Comparison of ENCODE assay signal across 9 cellular contexts in genomic region chrX:13028871-13029336, GRCh38. TPM values are rescaled to one million over a fixed set of nuclear protein-coding genes. Genes with fewer than 3 reads are reported as not detected.
A peak's percentile ranks its signal among the peaks of the same experiment; 100 is the strongest.
DNase-seq lines count a peak whose midpoint lies in the region; ATAC-seq and TF ChIP-seq lines count a peak whose summit lies in the region.
"Had no signal": no experiment of that assay in that cellular context is flagged by ENCODE, and none has a peak within 500 bp of the region (broad histone marks: within the 10 kb centered on the region; RNA-seq: fewer than 3 reads in every experiment).

No MANE protein-coding gene starts in this region.

- peaks cover 82% of the 10 kb centered on the region for H3K4me1 Mint-ChIP-seq in activated naive CD4-positive, alpha-beta T cell treated with anti-CD3 and anti-CD28 coated beads, Interleukin-2, amount 50 U/mL, for 24 hours
- peaks cover 11% of the 10 kb centered on the region for H3K4me1 Mint-ChIP-seq in type B pancreatic cell (ENCODE audit: unreplicated experiment)

- peak overlapping the region; percentile 23 for H3K4me3 Mint-ChIP-seq in activated naive CD4-positive, alpha-beta T cell treated with anti-CD3 and anti-CD28 coated beads, Interleukin-2, amount 50 U/mL, for 24 hours
- peak overlapping the region; percentile 54 for H3K4me3 Mint-ChIP-seq in type B pancreatic cell

- intact Hi-C loops in left colon (cut with DNase I, micrococcal nuclease) = no loop called here

- H3K27me3 Mint-ChIP-seq in activated naive CD4-positive, alpha-beta T cell treated with anti-CD3 and anti-CD28 coated beads, Interleukin-2, amount 50 U/mL, for 24 hours = no peaks in the 10 kb centered on the region
- H3K27me3 Mint-ChIP-seq in type B pancreatic cell = no peaks in the 10 kb centered on the region

- DNase-seq in activated naive CD4-positive, alpha-beta T cell (lab: John Stamatoyannopoulos, UW) = no peak
- no peak for DNase-seq in activated naive CD4-positive, alpha-beta T cell treated with anti-CD3 and anti-CD28 coated beads, Interleukin-2, amount 50 U/mL, for 72 hours (ENCODE audit: low spot score in 2 of 2)
- DNase-seq in left colon = no peak
- DNase-seq in type B pancreatic cell (ENCODE audit: extremely low spot score, unreplicated experiment) = no peak
- no peak for DNase-seq in NCI-H524 treated with DMSO at 0.1 percent for 48 hours (lab: John Stamatoyannopoulos, UW)
- no peak for DNase-seq in NCI-H2171 treated with DMSO at 0.1 percent for 48 hours (lab: John Stamatoyannopoulos, UW)

- H3K36me3 Mint-ChIP-seq in activated naive CD4-positive, alpha-beta T cell treated with anti-CD3 and anti-CD28 coated beads, Interleukin-2, amount 50 U/mL, for 24 hours = no peaks in the 10 kb centered on the region
- peaks cover 7 to 12% of the 10 kb centered on the region in 2 donors for H3K36me3 Mint-ChIP-seq in activated naive CD4-positive, alpha-beta T cell treated with anti-CD3 and anti-CD28 coated beads, Interleukin-2, amount 50 U/mL, for 72 hours
- H3K36me3 Mint-ChIP-seq in type B pancreatic cell = no peaks in the 10 kb centered on the region

- H3K9me3 Mint-ChIP-seq in activated naive CD4-positive, alpha-beta T cell treated with anti-CD3 and anti-CD28 coated beads, Interleukin-2, amount 50 U/mL, for 24 hours = no peaks in the 10 kb centered on the region
- peaks cover 0 to 7% of the 10 kb centered on the region in 2 donors for H3K9me3 Mint-ChIP-seq in activated naive CD4-positive, alpha-beta T cell treated with anti-CD3 and anti-CD28 coated beads, Interleukin-2, amount 50 U/mL, for 72 hours
- H3K9me3 Mint-ChIP-seq in type B pancreatic cell = peaks cover 4% of the 10 kb centered on the region

- ATAC-seq in activated naive CD4-positive, alpha-beta T cell treated with anti-CD3 and anti-CD28 coated beads, Interleukin-2, amount 50 U/mL, for 72 hours = no peak
- ATAC-seq in left colon (peak; percentile 42), HG03045 (IDR thresholded peaks at IDR 0.05; ENCODE audit: unreplicated experiment) (no peak)

- no peak for TF ChIP-seq CTCF in type B pancreatic cell (conservative IDR thresholded peaks at IDR 0.05)

- peak overlapping the region; percentile 76 for H3K27ac Mint-ChIP-seq in activated naive CD4-positive, alpha-beta T cell treated with anti-CD3 and anti-CD28 coated beads, Interleukin-2, amount 50 U/mL, for 24 hours
- peak overlapping the region; percentile 29 to 89 for H3K27ac Mint-ChIP-seq in activated naive CD4-positive, alpha-beta T cell treated with anti-CD3 and anti-CD28 coated beads, Interleukin-2, amount 50 U/mL, for 72 hours
- peak overlapping the region; percentile 80 for H3K27ac Mint-ChIP-seq in type B pancreatic cell

RNA-seq across cellular contexts. Expression of gene FAM9C, which starts 15.5 kb away (rescaled TPM):
- total RNA-seq in activated naive CD4-positive, alpha-beta T cell treated with anti-CD3 and anti-CD28 coated beads, Interleukin-2, amount 50 U/mL, for 72 hours = under 1 TPM in 1 of 2 donors, not detected in 1; 0.41 TPM
- under 1 TPM; 0.09 to 0.17 TPM for total RNA-seq in left colon
- 0.67 TPM in 1 of 2 replicates, not detected in the other for total RNA-seq in type B pancreatic cell (ENCODE audit: low replicate concordance)
- total RNA-seq: epithelial cell of proximal tubule had no signal

RNA-seq across cellular contexts. Expression of gene TMSB4X, which starts 54.0 kb away (rescaled TPM):
- over 10,000 TPM in 1 of 2 donors, 1,000 to 10,000 TPM in 1; 8,550 to 11,762 TPM for total RNA-seq in activated naive CD4-positive, alpha-beta T cell treated with anti-CD3 and anti-CD28 coated beads, Interleukin-2, amount 50 U/mL, for 72 hours
- total RNA-seq in left colon = 1,000 to 10,000 TPM; 4,840 to 5,007 TPM
- total RNA-seq in type B pancreatic cell (ENCODE audit: low replicate concordance) = 1,981 and 2,322 TPM in 2 replicates
